In the genomic region with DNA sequence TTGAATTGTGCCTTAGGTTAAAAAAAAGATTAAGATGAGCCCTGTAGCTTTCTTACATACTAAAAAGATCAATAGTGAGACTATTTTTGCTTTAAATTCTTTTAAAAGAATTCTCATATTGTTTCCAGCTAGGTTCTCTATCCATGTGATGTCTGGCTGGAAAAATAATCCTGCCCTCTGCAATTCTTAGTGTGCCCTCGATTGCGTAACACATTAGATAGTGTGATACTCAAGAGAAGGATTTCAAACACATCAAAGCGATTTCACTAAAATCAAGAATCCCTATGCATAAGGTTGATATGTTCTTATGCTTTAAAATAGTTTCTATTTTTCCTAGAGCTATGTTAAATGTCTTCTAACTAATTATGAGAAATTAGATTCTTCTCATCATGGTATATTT, we compare ENCODE assay signal across 1 cellular context.
TF ChIP-seq lines count a peak whose summit lies in the region.

No MANE protein-coding gene starts in this region.

TF ChIP-seq in H1, 55 proteins besides CTCF, POLR2A, EP300 and RAD21:
- TF ChIP-seq GTF2F1 (IDR thresholded peaks at IDR 0.05; ENCODE audit: borderline replicate concordance, low read depth, low read length) (no peak), SIRT6 (IDR thresholded peaks at IDR 0.05; ENCODE audit: low read length) (no peak), CEBPB (IDR thresholded peaks at IDR 0.05; ENCODE audit: low read depth, low read length) (peak; percentile 99)
